In the genomic region with DNA sequence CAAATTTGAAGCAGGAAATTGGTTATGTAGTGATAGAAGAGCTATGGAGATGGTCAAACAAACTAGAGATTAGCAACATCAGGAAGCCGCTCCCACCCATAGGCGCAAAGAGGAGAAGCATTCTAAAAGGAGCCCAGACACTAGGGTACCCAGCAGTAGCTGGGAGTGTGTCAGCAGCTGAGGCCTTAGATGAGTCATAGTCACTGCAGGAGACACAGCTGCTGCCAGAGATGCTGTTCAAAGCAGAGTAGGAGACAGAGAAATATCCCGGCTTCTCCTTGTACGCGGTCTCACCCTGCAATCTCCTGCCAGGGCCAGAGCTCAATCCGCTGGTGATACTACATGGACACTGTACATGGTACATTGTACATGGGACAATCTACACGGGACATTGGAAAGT, we compare ENCODE assay signal across 19 cellular contexts.
DNase-seq lines count a peak whose midpoint lies in the region; ATAC-seq and TF ChIP-seq lines count a peak whose summit lies in the region.
"Had no signal": no experiment of that assay in that cellular context is flagged by ENCODE, and none has a peak within 500 bp of the region (broad histone marks: within the 10 kb centered on the region; RNA-seq: fewer than 3 reads in every experiment).

No MANE protein-coding gene starts in this region.

- POLR2A ChIA-PET in HEK293 (lab: Yijun Ruan, JAX): no interaction called here

- H3K27me3 ChIP-seq in SJCRH30: no peaks in the 10 kb centered on the region
- H3K27me3 ChIP-seq in trophoblast cell (ENCODE audit: insufficient read depth, low read length): no peaks in the 10 kb centered on the region
- H3K27me3 ChIP-seq: BE2C, neutrophil had no signal

- H2AK5ac ChIP-seq in trophoblast cell (ENCODE audit: low read length): no peak overlapping the region

- CTCF ChIA-PET in HEK293 (lab: Yijun Ruan, JAX): no interaction called here

- TF ChIP-seq CTCF in HEK293 (tag by site-specific recombination; IDR thresholded peaks at IDR 0.05) (no peak), fibroblast of mammary gland (conservative IDR thresholded peaks at IDR 0.05; ENCODE audit: control insufficient read depth, insufficient read depth, low read depth, low read length) (no peak)

- no peak overlapping the region for H2BK5ac ChIP-seq in trophoblast cell (ENCODE audit: low read depth, low read length, poor library complexity)

- ATAC-seq in GM18867 (IDR thresholded peaks at IDR 0.05; ENCODE audit: unreplicated experiment) (no peak), HG03045 (IDR thresholded peaks at IDR 0.05; ENCODE audit: unreplicated experiment) (no peak)
- ATAC-seq: SK-N-SH treated with all-trans-retinoic acid at 6 μM for 48 hours had no signal

- H3K9me3 ChIP-seq in HEK293 (ENCODE audit: control insufficient read depth, insufficient read depth, low read depth, low read length): no peaks in the 10 kb centered on the region
- no peaks in the 10 kb centered on the region for H3K9me3 ChIP-seq in SJCRH30 (replicated peaks)
- no peaks in the 10 kb centered on the region for H3K9me3 ChIP-seq in trophoblast cell (ENCODE audit: insufficient read depth, low read depth, low read length)
- H3K9me3 ChIP-seq: BE2C, neutrophil had no signal

- H3K4me2 ChIP-seq in trophoblast cell (ENCODE audit: low read length): no peak overlapping the region

- H3K79me1 ChIP-seq in trophoblast cell (ENCODE audit: low read length): no peaks in the 10 kb centered on the region

- H3K18ac ChIP-seq in trophoblast cell (ENCODE audit: low read length): no peak overlapping the region

- H3K4me3 ChIP-seq in HEK293 (ENCODE audit: low read depth, low read length) (no peak overlapping the region), SJCRH30 (no peak overlapping the region), fibroblast of mammary gland (ENCODE audit: control insufficient read depth, low read depth, low read length) (no peak overlapping the region), trophoblast cell (ENCODE audit: low read depth, low read length) (no peak overlapping the region)

- H3K4me1 ChIP-seq in HEK293 (ENCODE audit: control insufficient read depth, insufficient read depth, low read length): no peaks in the 10 kb centered on the region
- peaks cover 31% of the 10 kb centered on the region for H3K4me1 ChIP-seq in SJCRH30
- peaks cover 0 to 2% of the 10 kb centered on the region in 2 experiments for H3K4me1 ChIP-seq in trophoblast cell (ENCODE audit: control insufficient read depth in 1 of 2, insufficient read depth in 2 of 2, low read length in 2 of 2)
- H3K4me1 ChIP-seq: BE2C had no signal

- no peak overlapping the region for H2AFZ ChIP-seq in trophoblast cell (ENCODE audit: insufficient read depth, low read length, poor library complexity)

- WGBS in trophoblast cell (ENCODE audit: extremely low coverage, insufficient coverage, insufficient read length): no CpG with 5 or more reads among the region's 7 CpGs

- H3K27ac ChIP-seq in HEK293 (ENCODE audit: extremely low read depth, low read depth, low read length) (no peak overlapping the region), SJCRH30 (peak overlapping the region; percentile 8), trophoblast cell (ENCODE audit: low read depth, low read length) (no peak overlapping the region)
- H3K27ac ChIP-seq: neutrophil, RWPE1 had no signal

- DNase-seq in SJCRH30: peak; percentile 72 to 81
- peak; percentile 67 for DNase-seq in fibroblast of mammary gland (ENCODE audit: low read depth)
- DNase-seq in trophoblast cell: peak in 1 of 2 donors; percentile 34
- no peak for DNase-seq in stimulated activated CD4-positive, alpha-beta T cell treated with anti-CD3 and anti-CD28 coated beads, Interleukin-12 subunit alpha, Interleukin-12 subunit beta, amount 100 ng/mL, for 4 hours
- DNase-seq in putamen (ENCODE audit: low spot score): no peak
- DNase-seq: activated CD4-positive, alpha-beta T cell treated with anti-CD3 and anti-CD28 coated beads for 1 hour; BE2C; immature natural killer cell; NCI-H1092 treated with DMSO at 0.1 percent for 48 hours; NCI-H2107; NCI-H510A treated with DMSO at 0.1 percent for 48 hours; retina; T1000 had no signal

- H2BK120ac ChIP-seq in trophoblast cell (ENCODE audit: insufficient read depth, low read length, poor library complexity): peak overlapping the region; percentile 34

- no peak overlapping the region for H3K9ac ChIP-seq in trophoblast cell (ENCODE audit: low read length)

- H3K79me2 ChIP-seq in trophoblast cell (ENCODE audit: control insufficient read depth, insufficient read depth, low read length, poor library complexity): no peaks in the 10 kb centered on the region

- no peak overlapping the region for H2BK12ac ChIP-seq in trophoblast cell (ENCODE audit: low read length)

- no peak overlapping the region for H4K12ac ChIP-seq in trophoblast cell (ENCODE audit: low read depth, low read length)

- no peak overlapping the region for H3K23ac ChIP-seq in trophoblast cell (ENCODE audit: low read length)

- no peak overlapping the region for H4K8ac ChIP-seq in trophoblast cell (ENCODE audit: low read depth, low read length)

- H4K91ac ChIP-seq in trophoblast cell (ENCODE audit: low read depth, low read length): no peak overlapping the region

- no peaks in the 10 kb centered on the region for H3K36me3 ChIP-seq in HEK293 (ENCODE audit: control insufficient read depth in 2 of 2, insufficient read depth in 1 of 2, low read length in 2 of 2)
- no peaks in the 10 kb centered on the region for H3K36me3 ChIP-seq in SJCRH30
- H3K36me3 ChIP-seq in trophoblast cell (ENCODE audit: control insufficient read depth in 1 of 2, insufficient read depth in 2 of 2, low read length in 2 of 2): no peaks in the 10 kb centered on the region
- H3K36me3 ChIP-seq: BE2C, neutrophil had no signal

- no peak overlapping the region for H3K4ac ChIP-seq in trophoblast cell (ENCODE audit: low read depth, low read length)

- no peak overlapping the region for H3K14ac ChIP-seq in trophoblast cell (ENCODE audit: low read length)

TF ChIP-seq in HEK293, 187 proteins besides CTCF, POLR2A, EP300 and RAD21:
- TF ChIP-seq GLIS1 (tag by site-specific recombination; IDR thresholded peaks at IDR 0.05): 0 out of 2 replicates have a peak, but pooled peaks have one; percentile 16
- TF ChIP-seq ZSCAN23 (tag by site-specific recombination; IDR thresholded peaks at IDR 0.05): no peak

Comparison
In these comparisons a context has a peak if more than half of its experiments do, and no peak if none do; other contexts are left out.
1. DNase-seq: peak in SJCRH30 (2 of 2) and fibroblast of mammary gland (single experiment); none in stimulated activated CD4-positive, alpha-beta T cell treated with anti-CD3 and anti-CD28 coated beads, Interleukin-12 subunit alpha, Interleukin-12 subunit beta, amount 100 ng/mL, for 4 hours (single experiment) and putamen (single experiment).